ENCODE assay signal across 16 cellular contexts in genomic region chr15:58340176-58340575, GRCh38.
A peak's percentile ranks its signal among the peaks of the same experiment; 100 is the strongest.
DNase-seq lines count a peak whose midpoint lies in the region; ATAC-seq and TF ChIP-seq lines count a peak whose summit lies in the region.
"Had no signal": no experiment of that assay in that cellular context is flagged by ENCODE, and none has a peak within 500 bp of the region (broad histone marks: within the 10 kb centered on the region; RNA-seq: fewer than 3 reads in every experiment).

No MANE protein-coding gene starts in this region.

- no peak for TF ChIP-seq CTCF in HFFc6 (IDR thresholded peaks at IDR 0.05)
- TF ChIP-seq CTCF in foreskin fibroblast (IDR thresholded peaks at IDR 0.05; ENCODE audit: low read depth, low read length), result no peak

- no peak overlapping the region for H3K4me3 ChIP-seq in foreskin fibroblast (ENCODE audit: low read depth in 1 of 2, low read length in 2 of 2)

- peak; percentile 74 for ATAC-seq in activated T-helper 17 cell treated with anti-CD3 and anti-CD28 coated beads, Interleukin-2, amount 50 U/mL, for 72 hours (replicated peaks)
- no peak for ATAC-seq in HG02981 (IDR thresholded peaks at IDR 0.05; ENCODE audit: unreplicated experiment)

- peaks cover 9% of the 10 kb centered on the region for H3K27me3 Mint-ChIP-seq in HFFc6 (ENCODE audit: insufficient read depth)
- no peaks in the 10 kb centered on the region for H3K27me3 Mint-ChIP-seq in activated T-helper 17 cell treated with anti-CD3 and anti-CD28 coated beads, Interleukin-2, amount 50 U/mL, for 72 hours
- H3K27me3 Mint-ChIP-seq in activated CD4-positive, alpha-beta T cell treated with anti-CD3 and anti-CD28 coated beads, Interleukin-2, amount 10 ng/mL, durations not matched to agents 24 days and 14 days, result no peaks in the 10 kb centered on the region

- intact Hi-C loops in activated CD4-positive, alpha-beta T cell treated with anti-CD3 and anti-CD28 coated beads, Interleukin-2, amount 10 ng/mL, durations not matched to agents 24 days and 14 days (cut with micrococcal nuclease), result no loop called here

- no peaks in the 10 kb centered on the region; the same call in 1 of the 2 replicates for H3K36me3 Mint-ChIP-seq in HFFc6 (ENCODE audit: low read depth)
- no peaks in the 10 kb centered on the region for H3K36me3 Mint-ChIP-seq in activated T-helper 17 cell treated with anti-CD3 and anti-CD28 coated beads, Interleukin-2, amount 50 U/mL, for 72 hours (ENCODE audit: low read depth)
- peaks cover 1% of the 10 kb centered on the region for H3K36me3 Mint-ChIP-seq in activated CD4-positive, alpha-beta T cell treated with anti-CD3 and anti-CD28 coated beads, Interleukin-2, amount 10 ng/mL, durations not matched to agents 24 days and 14 days (ENCODE audit: low read depth)

- H3K4me1 Mint-ChIP-seq in HFFc6 (ENCODE audit: low read depth), result peaks cover 12% of the 10 kb centered on the region
- H3K4me1 Mint-ChIP-seq in activated T-helper 17 cell treated with anti-CD3 and anti-CD28 coated beads, Interleukin-2, amount 50 U/mL, for 72 hours, result peaks cover 5% of the 10 kb centered on the region
- peaks cover 16% of the 10 kb centered on the region for H3K4me1 Mint-ChIP-seq in activated CD4-positive, alpha-beta T cell treated with anti-CD3 and anti-CD28 coated beads, Interleukin-2, amount 10 ng/mL, durations not matched to agents 24 days and 14 days

- no peaks in the 10 kb centered on the region; the same call in 1 of the 2 replicates for H3K9me3 Mint-ChIP-seq in HFFc6
- H3K9me3 Mint-ChIP-seq in activated T-helper 17 cell treated with anti-CD3 and anti-CD28 coated beads, Interleukin-2, amount 50 U/mL, for 72 hours, result no peaks in the 10 kb centered on the region
- H3K9me3 Mint-ChIP-seq in activated CD4-positive, alpha-beta T cell treated with anti-CD3 and anti-CD28 coated beads, Interleukin-2, amount 10 ng/mL, durations not matched to agents 24 days and 14 days, result no peaks in the 10 kb centered on the region
- H3K9me3 Mint-ChIP-seq: activated CD4-positive, alpha-beta memory T cell treated with anti-CD3 and anti-CD28 coated beads, Interleukin-2, amount 10 ng/mL, durations not matched to agents 7 days and 5 days; activated naive CD8-positive, alpha-beta T cell treated with anti-CD3 and anti-CD28 coated beads, Interleukin-2, amount 10 ng/mL, durations not matched to agents 7 days and 5 days; H9 had no signal

- no peak overlapping the region for H3K27ac Mint-ChIP-seq in HFFc6
- no peak overlapping the region for H3K27ac Mint-ChIP-seq in activated T-helper 17 cell treated with anti-CD3 and anti-CD28 coated beads, Interleukin-2, amount 50 U/mL, for 72 hours
- no peak overlapping the region for H3K27ac Mint-ChIP-seq in activated CD4-positive, alpha-beta T cell treated with anti-CD3 and anti-CD28 coated beads, Interleukin-2, amount 10 ng/mL, durations not matched to agents 24 days and 14 days
- H3K27ac Mint-ChIP-seq: activated CD4-positive, alpha-beta memory T cell treated with anti-CD3 and anti-CD28 coated beads, Interleukin-2, amount 10 ng/mL, durations not matched to agents 7 days and 5 days; activated naive CD8-positive, alpha-beta T cell treated with anti-CD3 and anti-CD28 coated beads, Interleukin-2, amount 10 ng/mL, durations not matched to agents 7 days and 5 days had no signal

- DNase-seq in AG08395 (ENCODE audit: low spot score), result peak; percentile 25
- DNase-seq in HFFc6, result peak; percentile 45
- peak; percentile 58 to 77 for DNase-seq in foreskin fibroblast
- DNase-seq in SHP77 (lab: John Stamatoyannopoulos, UW), result no peak
- DNase-seq in activated CD4-positive, alpha-beta T cell treated with anti-CD3 and anti-CD28 coated beads, Interleukin-2, amount 10 ng/mL, durations not matched to agents 24 days and 14 days, result no peak
- no peak for DNase-seq in cortex of kidney (lab: John Stamatoyannopoulos, UW)
- DNase-seq: activated CD4-positive, alpha-beta memory T cell treated with anti-CD3 and anti-CD28 coated beads, Interleukin-2, amount 10 ng/mL, durations not matched to agents 7 days and 5 days; activated naive CD8-positive, alpha-beta T cell treated with anti-CD3 and anti-CD28 coated beads, Interleukin-2, amount 10 ng/mL, durations not matched to agents 7 days and 5 days; activated T-cell treated with anti-CD3 and anti-CD28 coated beads, Interleukin-2, amount 50 U/mL, for 1 hour; DND-41; H9; NCI-H187; NK-92 treated with Interleukin-12 subunit alpha and Interleukin-12 subunit beta, amount 100 ng/mL, for 24 hours; stimulated activated CD4-positive, alpha-beta T cell treated with anti-CD3 and anti-CD28 coated beads, Interleukin-2, amount 100 ng/mL, for 48 hours had no signal

- no peak overlapping the region for H3K4me3 Mint-ChIP-seq in HFFc6
- no peak overlapping the region for H3K4me3 Mint-ChIP-seq in activated T-helper 17 cell treated with anti-CD3 and anti-CD28 coated beads, Interleukin-2, amount 50 U/mL, for 72 hours
- no peak overlapping the region for H3K4me3 Mint-ChIP-seq in activated CD4-positive, alpha-beta T cell treated with anti-CD3 and anti-CD28 coated beads, Interleukin-2, amount 10 ng/mL, durations not matched to agents 24 days and 14 days
- H3K4me3 Mint-ChIP-seq: activated CD4-positive, alpha-beta memory T cell treated with anti-CD3 and anti-CD28 coated beads, Interleukin-2, amount 10 ng/mL, durations not matched to agents 7 days and 5 days; activated naive CD8-positive, alpha-beta T cell treated with anti-CD3 and anti-CD28 coated beads, Interleukin-2, amount 10 ng/mL, durations not matched to agents 7 days and 5 days; H9 had no signal

Comparison
In these comparisons a context has a peak if more than half of its experiments do, and no peak if none do; other contexts are left out.
1. DNase-seq: peak in AG08395 (single experiment), HFFc6 (single experiment) and foreskin fibroblast (2 of 2); none in SHP77 (0 of 2), activated CD4-positive, alpha-beta T cell treated with anti-CD3 and anti-CD28 coated beads, Interleukin-2, amount 10 ng/mL, durations not matched to agents 24 days and 14 days (single experiment) and cortex of kidney (single experiment).